ENCODE assay signal across 29 cellular contexts in genomic region chr3:49925485-49925884, GRCh38. TPM values are rescaled to one million over a fixed set of nuclear protein-coding genes. Genes with fewer than 3 reads are reported as not detected.
"Had no signal": no experiment of that assay in that cellular context is flagged by ENCODE, and none has a peak within 500 bp of the region (broad histone marks: within the 10 kb centered on the region; RNA-seq: fewer than 3 reads in every experiment).

No MANE protein-coding gene starts in this region.

- H3K27me3 ChIP-seq: brain microvascular endothelial cell, MG63, SJCRH30 had no signal

- H3K27ac Mint-ChIP-seq: activated CD4-positive, alpha-beta memory T cell treated with anti-CD3 and anti-CD28 coated beads, Interleukin-2, amount 10 ng/mL, durations not matched to agents 7 days and 5 days; activated CD4-positive, alpha-beta T cell treated with anti-CD3 and anti-CD28 coated beads for 36 hours; activated naive CD4-positive, alpha-beta T cell treated with anti-CD3 and anti-CD28 coated beads, Interleukin-2, amount 10 ng/mL, durations not matched to agents 7 days and 5 days; activated naive CD8-positive, alpha-beta T cell treated with anti-CD3 and anti-CD28 coated beads for 36 hours; activated T-helper 2 cell treated with anti-CD3 and anti-CD28 coated beads, Interferon-gamma antibody, Interleukin-2, Interleukin-4, amounts not matched to agents 10 μg/mL and 5 μg/mL and 100 μg/mL, durations not matched to agents 14 hours and 24 hours and 36 hours had no signal

- H3K4me3 ChIP-seq: MG63, SJCRH30 had no signal

- H3K9me3 ChIP-seq: MG63, SJCRH30, SK-N-SH had no signal

- H3K27ac ChIP-seq: brain microvascular endothelial cell, SJCRH30, VCaP had no signal

- H3K9me3 Mint-ChIP-seq: activated CD4-positive, alpha-beta memory T cell treated with anti-CD3 and anti-CD28 coated beads, Interleukin-2, amount 10 ng/mL, durations not matched to agents 7 days and 5 days; activated naive CD4-positive, alpha-beta T cell treated with anti-CD3 and anti-CD28 coated beads, Interleukin-2, amount 10 ng/mL, durations not matched to agents 7 days and 5 days; activated naive CD8-positive, alpha-beta T cell treated with anti-CD3 and anti-CD28 coated beads for 36 hours; activated T-helper 2 cell treated with anti-CD3 and anti-CD28 coated beads, Interferon-gamma antibody, Interleukin-2, Interleukin-4, amounts not matched to agents 10 μg/mL and 5 μg/mL and 100 μg/mL, durations not matched to agents 14 hours and 24 hours and 36 hours had no signal

- H3K27me3 Mint-ChIP-seq: activated CD4-positive, alpha-beta memory T cell treated with anti-CD3 and anti-CD28 coated beads, Interleukin-2, amount 10 ng/mL, durations not matched to agents 7 days and 5 days; activated CD4-positive, alpha-beta T cell treated with anti-CD3 and anti-CD28 coated beads for 36 hours; activated naive CD4-positive, alpha-beta T cell treated with anti-CD3 and anti-CD28 coated beads, Interleukin-2, amount 10 ng/mL, durations not matched to agents 7 days and 5 days; activated naive CD8-positive, alpha-beta T cell treated with anti-CD3 and anti-CD28 coated beads for 36 hours had no signal

- DNase-seq: activated CD4-positive, alpha-beta memory T cell treated with anti-CD3 and anti-CD28 coated beads, Interleukin-2, amount 10 ng/mL, durations not matched to agents 7 days and 5 days; activated CD4-positive, alpha-beta T cell treated with anti-CD3 and anti-CD28 coated beads for 36 hours; activated CD4-positive, alpha-beta T cell treated with anti-CD3 and anti-CD28 coated beads, Interleukin-2, amount 50 U/mL, for 1 hour; activated gamma-delta T cell treated with Interleukin-2 at 50 U/mL for 16 hours; activated naive CD4-positive, alpha-beta T cell treated with anti-CD3 and anti-CD28 coated beads, Interleukin-2, amount 10 ng/mL, durations not matched to agents 7 days and 5 days; activated naive CD8-positive, alpha-beta T cell treated with anti-CD3 and anti-CD28 coated beads for 36 hours; activated T-cell treated with anti-CD3 and anti-CD28 coated beads for 4 hours; activated T-cell treated with anti-CD3 and anti-CD28 coated beads, Interleukin-2, amount 50 U/mL, for 48 hours; MV-4-11; NCI-H1092 treated with DMSO at 0.1 percent for 48 hours; NCI-H1417 treated with DMSO at 0.1 percent for 48 hours; NCI-H1694; NCI-H2029; NCI-H2107; NCI-H2171 treated with DMSO at 0.1 percent for 48 hours; NCI-H526; NCI-H774; Right ventricle myocardium superior; SJCRH30; SK-N-SH; T-helper 1 cell had no signal

- H3K9ac ChIP-seq: SK-N-SH had no signal

- H3K4me1 ChIP-seq: SJCRH30 had no signal

- H3K36me3 ChIP-seq: brain microvascular endothelial cell, MG63, SJCRH30 had no signal

- H3K4me3 Mint-ChIP-seq: activated CD4-positive, alpha-beta memory T cell treated with anti-CD3 and anti-CD28 coated beads, Interleukin-2, amount 10 ng/mL, durations not matched to agents 7 days and 5 days; activated CD4-positive, alpha-beta T cell treated with anti-CD3 and anti-CD28 coated beads for 36 hours; activated naive CD4-positive, alpha-beta T cell treated with anti-CD3 and anti-CD28 coated beads, Interleukin-2, amount 10 ng/mL, durations not matched to agents 7 days and 5 days; activated naive CD8-positive, alpha-beta T cell treated with anti-CD3 and anti-CD28 coated beads for 36 hours had no signal

RNA-seq across cellular contexts. Expression of gene MST1R, which starts 21.8 kb away (rescaled TPM):
- total RNA-seq: SJCRH30 had no signal

RNA-seq across cellular contexts. Expression of gene CAMKV, which starts 55.8 kb away (rescaled TPM):
- total RNA-seq: activated CD4-positive, alpha-beta memory T cell treated with anti-CD3 and anti-CD28 coated beads, Interleukin-2, amount 10 ng/mL, durations not matched to agents 7 days and 5 days; cardiac septum; NCI-H460; Right ventricle myocardium superior; RPMI7951; SJCRH30; T-helper 2 cell treated with Interferon-gamma antibody and Interleukin-4, amounts not matched to agents 100 ng/mL and 5 ng/mL, for 36 hours had no signal
